Comparison of ENCODE assay signal across 13 cellular contexts in genomic region chr7:43513236-43513635, GRCh38.
A peak's percentile ranks its signal among the peaks of the same experiment; 100 is the strongest.
DNase-seq lines count a peak whose midpoint lies in the region; TF ChIP-seq lines count a peak whose summit lies in the region.
"Had no signal": no experiment of that assay in that cellular context is flagged by ENCODE, and none has a peak within 500 bp of the region (broad histone marks: within the 10 kb centered on the region; RNA-seq: fewer than 3 reads in every experiment).

No MANE protein-coding gene starts in this region.

- peaks cover 36% of the 10 kb centered on the region for H3K4me1 Mint-ChIP-seq in neural progenitor cell
- H3K4me1 Mint-ChIP-seq: activated B cell treated with CpG ODN at 0.5 μM for 24 hours, nephron had no signal

- no peak for TF ChIP-seq CTCF in neural progenitor cell (IDR thresholded peaks at IDR 0.05)
- TF ChIP-seq CTCF in RWPE1 (conservative IDR thresholded peaks at IDR 0.05; ENCODE audit: low read depth): no peak

- CTCF ChIA-PET in RWPE1 (lab: Yijun Ruan, JAX): interaction anchor here (0.6 to 1.2 kb wide), 2 partner anchors 35 to 69 kb away, joined by 4 to 5 read pairs; no protein-coding TSS in a partner anchor

- H3K27ac Mint-ChIP-seq in neural progenitor cell: no peak overlapping the region
- H3K27ac Mint-ChIP-seq: activated B cell treated with CpG ODN at 0.5 μM for 24 hours; activated naive CD8-positive, alpha-beta T cell treated with anti-CD3 and anti-CD28 coated beads for 36 hours; CD4-positive, alpha-beta T cell; nephron had no signal

- no peaks in the 10 kb centered on the region for H3K27me3 ChIP-seq in neural progenitor cell

- H3K4me1 ChIP-seq in neural progenitor cell: peaks cover 3% of the 10 kb centered on the region

- H3K9me3 Mint-ChIP-seq in neural progenitor cell: no peaks in the 10 kb centered on the region
- H3K9me3 Mint-ChIP-seq: activated B cell treated with CpG ODN at 0.5 μM for 24 hours; activated naive CD8-positive, alpha-beta T cell treated with anti-CD3 and anti-CD28 coated beads for 36 hours; CD4-positive, alpha-beta T cell; nephron had no signal

- no peaks in the 10 kb centered on the region for H3F3A ChIP-seq in neural progenitor cell (ENCODE audit: low read depth)

- no peak overlapping the region for H3K27ac ChIP-seq in neural progenitor cell
- H3K27ac ChIP-seq in RWPE1: no peak overlapping the region

- H3K9me3 ChIP-seq in neural progenitor cell (ENCODE audit: low read depth): no peaks in the 10 kb centered on the region

- no peak overlapping the region for H3K4me2 ChIP-seq in neural progenitor cell

- no peaks in the 10 kb centered on the region for H3K36me3 ChIP-seq in neural progenitor cell

- peak overlapping the region; percentile 0 for H3K4me3 Mint-ChIP-seq in neural progenitor cell
- H3K4me3 Mint-ChIP-seq: activated B cell treated with CpG ODN at 0.5 μM for 24 hours; activated naive CD8-positive, alpha-beta T cell treated with anti-CD3 and anti-CD28 coated beads for 36 hours; CD4-positive, alpha-beta T cell; nephron had no signal

- H3K36me3 Mint-ChIP-seq in neural progenitor cell: no peaks in the 10 kb centered on the region
- H3K36me3 Mint-ChIP-seq: activated naive CD8-positive, alpha-beta T cell treated with anti-CD3 and anti-CD28 coated beads for 36 hours had no signal

- H3K27me3 Mint-ChIP-seq in neural progenitor cell (ENCODE audit: insufficient read depth, low read depth): peaks cover 2% of the 10 kb centered on the region

- no peak overlapping the region for H3K4me3 ChIP-seq in neural progenitor cell

- POLR2A ChIA-PET in RWPE1 (lab: Yijun Ruan, JAX; ENCODE audit: low non-redundant PET): no interaction called here

- H4K20me1 ChIP-seq in neural progenitor cell (ENCODE audit: low read depth): no peaks in the 10 kb centered on the region

- peak; percentile 73 for DNase-seq in Daoy (ENCODE audit: low read depth)
- DNase-seq in NCI-H1105 treated with DMSO at 0.1 percent for 48 hours (lab: John Stamatoyannopoulos, UW): peak; percentile 72
- DNase-seq in anterior cingulate cortex (lab: John Stamatoyannopoulos, UW): peak in 42 of 58 donors; percentile 3 to 74 (median 29)
- no peak for DNase-seq in neural progenitor cell (ENCODE audit: low spot score)
- no peak for DNase-seq in NCI-H82 treated with DMSO at 0.1 percent for 48 hours (lab: John Stamatoyannopoulos, UW; ENCODE audit: unreplicated experiment)
- no peak for DNase-seq in NCI-H510A treated with DMSO at 0.1 percent for 48 hours (lab: John Stamatoyannopoulos, UW)
- DNase-seq in stimulated activated CD4-positive, alpha-beta T cell treated with anti-CD3 and anti-CD28 coated beads, Interleukin-15, amount 100 ng/mL, for 24 hours: no peak
- DNase-seq in RWPE1 (ENCODE audit: low spot score): no peak
- DNase-seq: activated B cell treated with CpG ODN at 0.5 μM for 24 hours; activated naive CD8-positive, alpha-beta T cell treated with anti-CD3 and anti-CD28 coated beads for 36 hours; CD4-positive, alpha-beta T cell; NCI-H1694 treated with DMSO at 0.1 percent for 48 hours had no signal

- no peaks in the 10 kb centered on the region for H3K79me2 ChIP-seq in neural progenitor cell (ENCODE audit: low read depth)

- no peak overlapping the region for H3K9ac ChIP-seq in neural progenitor cell

- no peak overlapping the region for H2AFZ ChIP-seq in neural progenitor cell (replicated peaks)

Comparison
In these comparisons a context has a peak if more than half of its experiments do, and no peak if none do; other contexts are left out.
1. DNase-seq: peak in Daoy (single experiment), NCI-H1105 treated with DMSO at 0.1 percent for 48 hours (single experiment) and anterior cingulate cortex (42 of 58); none in neural progenitor cell (single experiment), NCI-H82 treated with DMSO at 0.1 percent for 48 hours (single experiment), NCI-H510A treated with DMSO at 0.1 percent for 48 hours (single experiment), stimulated activated CD4-positive, alpha-beta T cell treated with anti-CD3 and anti-CD28 coated beads, Interleukin-15, amount 100 ng/mL, for 24 hours (single experiment) and RWPE1 (single experiment).